In the genomic region with DNA sequence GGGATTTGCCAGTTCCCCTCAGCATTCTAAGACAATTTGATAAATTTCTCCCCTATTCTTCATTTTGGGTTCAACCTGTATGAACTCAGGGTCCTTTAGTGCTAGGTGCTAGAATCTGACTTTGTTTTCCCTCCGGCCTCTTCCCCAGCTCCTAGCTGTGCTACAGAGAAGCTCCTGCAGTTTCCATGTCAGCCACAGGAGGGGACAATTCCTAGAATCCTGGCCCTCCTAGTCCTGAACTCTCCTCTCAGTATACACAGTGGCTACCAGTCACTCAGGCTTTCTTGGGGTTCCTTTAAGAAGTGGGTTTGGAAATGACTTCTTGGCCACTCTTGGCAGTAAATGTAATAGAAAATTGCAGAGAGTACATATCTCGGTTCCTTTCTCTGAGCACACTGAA, we compare ENCODE assay signal across 8 cellular contexts. TPM values are rescaled to one million over a fixed set of nuclear protein-coding genes. Genes with fewer than 3 reads are reported as not detected.
DNase-seq lines count a peak whose midpoint lies in the region; TF ChIP-seq lines count a peak whose summit lies in the region.

No MANE protein-coding gene starts in this region.

- H3K27me3 ChIP-seq in tibial artery, result no peaks in the 10 kb centered on the region

- H3K4me3 ChIP-seq in tibial artery, result no peak overlapping the region

- H3K27ac ChIP-seq in tibial artery, result no peak overlapping the region

- H3K9me3 Mint-ChIP-seq in glutamatergic neuron (ENCODE audit: unreplicated experiment), result peaks cover 2% of the 10 kb centered on the region

- no peaks in the 10 kb centered on the region for H3K36me3 Mint-ChIP-seq in glutamatergic neuron (ENCODE audit: unreplicated experiment)

- peaks cover 4% of the 10 kb centered on the region for H3K27me3 Mint-ChIP-seq in glutamatergic neuron (ENCODE audit: unreplicated experiment)

- H3K4me3 Mint-ChIP-seq in glutamatergic neuron (ENCODE audit: unreplicated experiment), result no peak overlapping the region

- peaks cover 0 to 12% (median 0%) of the 10 kb centered on the region in 4 donors for H3K4me1 ChIP-seq in tibial artery

- intact Hi-C loops in tibial artery (cut with DNase I; ENCODE audit: low total_unique reads), result loop anchor here (10.0 kb wide), 1 partner anchor 132 kb away; no protein-coding TSS in a partner anchor

- DNase-seq in SIG-M5 treated with dmso at 0.1 percent for 504 hours (lab: John Stamatoyannopoulos, UW; ENCODE audit: unreplicated experiment) (peak; percentile 34), SIG-M5 (lab: John Stamatoyannopoulos, UW) (no peak), RKO (ENCODE audit: low spot score) (peak; percentile 45), glutamatergic neuron (peak; percentile 71), tibial artery (no peak), NCI-H446 treated with DMSO at 0.1 percent for 48 hours (lab: John Stamatoyannopoulos, UW) (no peak), DMS79 (lab: John Stamatoyannopoulos, UW) (no peak), T-helper 1 cell (no peak)

- H3K27ac Mint-ChIP-seq in glutamatergic neuron (ENCODE audit: unreplicated experiment), result no peak overlapping the region

- TF ChIP-seq CTCF in glutamatergic neuron (IDR thresholded peaks at IDR 0.05; ENCODE audit: partially characterized antibody, unreplicated experiment) (peak; percentile 68), tibial artery (IDR thresholded peaks at IDR 0.05) (peak; percentile 13 to 17)

- H3K36me3 ChIP-seq in tibial artery, result no peaks in the 10 kb centered on the region

- no peaks in the 10 kb centered on the region for H3K4me1 Mint-ChIP-seq in glutamatergic neuron (ENCODE audit: low read depth, unreplicated experiment)

- no peaks in the 10 kb centered on the region for H3K9me3 ChIP-seq in tibial artery

RNA-seq across cellular contexts. Expression of gene CHST10, which starts 4.9 kb away (rescaled TPM):
- 25.0 TPM for total RNA-seq in glutamatergic neuron (ENCODE audit: unreplicated experiment)

RNA-seq across cellular contexts. Expression of gene NMS, which starts 48.0 kb away (rescaled TPM):
- total RNA-seq in glutamatergic neuron (ENCODE audit: unreplicated experiment), result not detected

Comparison
In these comparisons a context has a peak if more than half of its experiments do, and no peak if none do; other contexts are left out.
1. DNase-seq: peak in SIG-M5 treated with dmso at 0.1 percent for 504 hours (single experiment), RKO (single experiment) and glutamatergic neuron (single experiment); none in SIG-M5 (single experiment), tibial artery (0 of 2), NCI-H446 treated with DMSO at 0.1 percent for 48 hours (single experiment), DMS79 (single experiment) and T-helper 1 cell (0 of 5).